ENCODE assay signal across 12 cellular contexts in genomic region chr1:64828829-64829228, GRCh38.
DNase-seq lines count a peak whose midpoint lies in the region; ATAC-seq and TF ChIP-seq lines count a peak whose summit lies in the region.
"Had no signal": no experiment of that assay in that cellular context is flagged by ENCODE, and none has a peak within 500 bp of the region (broad histone marks: within the 10 kb centered on the region; RNA-seq: fewer than 3 reads in every experiment).

No MANE protein-coding gene starts in this region.

- no peak for DNase-seq in activated T-cell treated with anti-CD3 and anti-CD28 coated beads, Interleukin-2, amount 50 U/mL, for 72 hours
- DNase-seq in activated T-cell treated with anti-CD3 and anti-CD28 coated beads for 4 hours: no peak
- no peak for DNase-seq in activated naive CD8-positive, alpha-beta T cell treated with anti-CD3 and anti-CD28 coated beads, Interleukin-2, amount 50 U/mL, for 24 hours
- no peak for DNase-seq in stimulated activated naive CD8-positive, alpha-beta T cell treated with anti-CD3 and anti-CD28 coated beads, Interleukin-15, Interleukin-2, amounts not matched to agents 100 U/mL and 50 U/mL, for 24 hours
- DNase-seq in NCI-H187 treated with DMSO at 0.1 percent for 48 hours (lab: John Stamatoyannopoulos, UW): no peak
- DNase-seq: foreskin keratinocyte, H7 had no signal

- no peaks in the 10 kb centered on the region for H3K27me3 ChIP-seq in KMS-11 (ENCODE audit: insufficient read depth, low read depth)
- H3K27me3 ChIP-seq: ascending aorta, foreskin keratinocyte had no signal

- H3K4me3 ChIP-seq in KMS-11 (IDR thresholded peaks at IDR 0.05; ENCODE audit: insufficient read depth, low read depth, low read length): no peak overlapping the region
- H3K4me3 ChIP-seq: ascending aorta, prostate gland had no signal

- no peaks in the 10 kb centered on the region for H3K36me3 ChIP-seq in KMS-11 (ENCODE audit: insufficient read depth)

- H3K9me3 Mint-ChIP-seq in activated T-cell treated with anti-CD3 and anti-CD28 coated beads, Interleukin-2, amount 50 U/mL, for 72 hours: no peaks in the 10 kb centered on the region
- no peaks in the 10 kb centered on the region for H3K9me3 Mint-ChIP-seq in activated naive CD8-positive, alpha-beta T cell treated with anti-CD3 and anti-CD28 coated beads, Interleukin-2, amount 50 U/mL, for 24 hours

- H2AFZ ChIP-seq in KMS-11 (ENCODE audit: low read depth): no peak overlapping the region

- peak overlapping the region; percentile 1; the same call in 1 of the 2 replicates for H3K4me2 ChIP-seq in KMS-11

- peak overlapping the region in 1 of 2 donors; percentile 35 for H3K4me3 Mint-ChIP-seq in activated T-cell treated with anti-CD3 and anti-CD28 coated beads, Interleukin-2, amount 50 U/mL, for 72 hours
- no peak overlapping the region for H3K4me3 Mint-ChIP-seq in activated naive CD8-positive, alpha-beta T cell treated with anti-CD3 and anti-CD28 coated beads, Interleukin-2, amount 50 U/mL, for 24 hours

- peak in 1 of 2 donors; percentile 3 for ATAC-seq in activated T-cell treated with anti-CD3 and anti-CD28 coated beads, Interleukin-2, amount 50 U/mL, for 72 hours (replicated peaks in 1 of 2)
- peak; percentile 67 for ATAC-seq in activated naive CD8-positive, alpha-beta T cell treated with anti-CD3 and anti-CD28 coated beads, Interleukin-2, amount 50 U/mL, for 24 hours
- ATAC-seq in stimulated activated naive CD8-positive, alpha-beta T cell treated with anti-CD3 and anti-CD28 coated beads, Interleukin-15, Interleukin-2, amounts not matched to agents 100 U/mL and 50 U/mL, for 24 hours: peak; percentile 47
- no peak for ATAC-seq in HG02678 (IDR thresholded peaks at IDR 0.05; ENCODE audit: unreplicated experiment)
- ATAC-seq in GM21619 (IDR thresholded peaks at IDR 0.05; ENCODE audit: unreplicated experiment): no peak
- ATAC-seq: foreskin keratinocyte had no signal

- peak overlapping the region; percentile 77 for H3K27ac Mint-ChIP-seq in activated T-cell treated with anti-CD3 and anti-CD28 coated beads, Interleukin-2, amount 50 U/mL, for 72 hours
- peak overlapping the region; percentile 38 for H3K27ac Mint-ChIP-seq in activated naive CD8-positive, alpha-beta T cell treated with anti-CD3 and anti-CD28 coated beads, Interleukin-2, amount 50 U/mL, for 24 hours

- peaks cover 46% of the 10 kb centered on the region for H3K4me1 Mint-ChIP-seq in activated T-cell treated with anti-CD3 and anti-CD28 coated beads, Interleukin-2, amount 50 U/mL, for 72 hours (ENCODE audit: low read depth)
- peaks cover 38% of the 10 kb centered on the region for H3K4me1 Mint-ChIP-seq in activated naive CD8-positive, alpha-beta T cell treated with anti-CD3 and anti-CD28 coated beads, Interleukin-2, amount 50 U/mL, for 24 hours

- no peaks in the 10 kb centered on the region for H3K79me2 ChIP-seq in KMS-11 (ENCODE audit: insufficient read depth, low read depth)

- H3K27me3 Mint-ChIP-seq in activated T-cell treated with anti-CD3 and anti-CD28 coated beads, Interleukin-2, amount 50 U/mL, for 72 hours (ENCODE audit: low read depth): no peaks in the 10 kb centered on the region
- H3K27me3 Mint-ChIP-seq in activated naive CD8-positive, alpha-beta T cell treated with anti-CD3 and anti-CD28 coated beads, Interleukin-2, amount 50 U/mL, for 24 hours: no peaks in the 10 kb centered on the region

- no peaks in the 10 kb centered on the region for H4K20me1 ChIP-seq in KMS-11 (ENCODE audit: insufficient read depth)

- no peak overlapping the region for H3K9ac ChIP-seq in KMS-11

- peaks cover 0 to 5% of the 10 kb centered on the region in 2 donors for H3K36me3 Mint-ChIP-seq in activated T-cell treated with anti-CD3 and anti-CD28 coated beads, Interleukin-2, amount 50 U/mL, for 72 hours (ENCODE audit: insufficient read depth in 2 of 2)
- H3K36me3 Mint-ChIP-seq in activated naive CD8-positive, alpha-beta T cell treated with anti-CD3 and anti-CD28 coated beads, Interleukin-2, amount 50 U/mL, for 24 hours (ENCODE audit: low read depth): peaks cover 11% of the 10 kb centered on the region

- no peak for TF ChIP-seq CTCF in KMS-11 (conservative IDR thresholded peaks at IDR 0.05; ENCODE audit: low read depth, low read length)

- peaks cover 13% of the 10 kb centered on the region for H3K4me1 ChIP-seq in KMS-11 (ENCODE audit: low read depth, poor library complexity, severe bottlenecking)
- H3K4me1 ChIP-seq: ascending aorta, foreskin keratinocyte, prostate gland had no signal

- no peak overlapping the region for H3K27ac ChIP-seq in KMS-11
- H3K27ac ChIP-seq: ascending aorta, foreskin keratinocyte, prostate gland had no signal

Comparison
In these comparisons a context has a peak if more than half of its experiments do, and no peak if none do; other contexts are left out.
1. ATAC-seq: peak in activated naive CD8-positive, alpha-beta T cell treated with anti-CD3 and anti-CD28 coated beads, Interleukin-2, amount 50 U/mL, for 24 hours (single experiment) and stimulated activated naive CD8-positive, alpha-beta T cell treated with anti-CD3 and anti-CD28 coated beads, Interleukin-15, Interleukin-2, amounts not matched to agents 100 U/mL and 50 U/mL, for 24 hours (single experiment); none in HG02678 (single experiment) and GM21619 (single experiment).